ENCODE assay signal across 1 cellular context in the genomic region with DNA sequence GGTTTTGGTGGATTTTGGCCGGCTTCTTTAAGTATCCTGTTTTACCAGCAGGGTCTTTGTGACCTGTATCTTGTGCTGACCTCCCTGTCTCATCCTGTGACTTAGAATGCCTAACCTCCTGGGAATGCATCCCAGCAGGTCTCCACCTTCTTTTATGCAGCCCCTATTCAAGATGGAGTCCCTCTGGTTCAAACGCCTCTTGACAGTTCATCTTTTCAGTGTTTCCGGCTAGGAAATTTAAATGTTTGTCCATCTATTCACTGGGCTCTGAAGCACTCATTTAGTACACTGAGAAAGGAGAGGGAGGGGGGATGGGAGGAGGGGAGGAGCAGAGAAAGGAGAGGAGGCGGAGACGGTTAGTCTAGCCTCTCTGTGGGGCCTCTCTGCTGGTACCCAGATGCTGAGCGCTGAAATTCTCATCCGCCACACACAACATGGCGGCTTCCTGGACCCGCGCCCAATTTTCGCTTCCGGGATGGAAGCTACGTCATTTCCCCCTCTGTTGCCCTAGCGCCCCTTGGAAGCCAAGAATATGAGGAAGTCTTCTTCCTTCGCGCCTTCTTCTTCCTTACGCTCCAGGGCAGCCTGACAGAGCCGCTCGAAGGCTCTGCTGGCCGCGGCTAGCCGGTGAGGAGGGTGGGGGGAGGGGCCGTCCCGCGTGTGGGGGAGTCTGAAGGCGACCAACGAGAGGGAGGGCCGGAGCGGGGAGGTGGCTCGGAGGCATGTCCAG.
TF ChIP-seq lines count a peak whose summit lies in the region.

No MANE protein-coding gene starts in this region.

TF ChIP-seq in GM12878, 131 proteins besides CTCF, POLR2A, EP300 and RAD21 (continued from another document and continues in another):
- TF ChIP-seq, protein P1, sequence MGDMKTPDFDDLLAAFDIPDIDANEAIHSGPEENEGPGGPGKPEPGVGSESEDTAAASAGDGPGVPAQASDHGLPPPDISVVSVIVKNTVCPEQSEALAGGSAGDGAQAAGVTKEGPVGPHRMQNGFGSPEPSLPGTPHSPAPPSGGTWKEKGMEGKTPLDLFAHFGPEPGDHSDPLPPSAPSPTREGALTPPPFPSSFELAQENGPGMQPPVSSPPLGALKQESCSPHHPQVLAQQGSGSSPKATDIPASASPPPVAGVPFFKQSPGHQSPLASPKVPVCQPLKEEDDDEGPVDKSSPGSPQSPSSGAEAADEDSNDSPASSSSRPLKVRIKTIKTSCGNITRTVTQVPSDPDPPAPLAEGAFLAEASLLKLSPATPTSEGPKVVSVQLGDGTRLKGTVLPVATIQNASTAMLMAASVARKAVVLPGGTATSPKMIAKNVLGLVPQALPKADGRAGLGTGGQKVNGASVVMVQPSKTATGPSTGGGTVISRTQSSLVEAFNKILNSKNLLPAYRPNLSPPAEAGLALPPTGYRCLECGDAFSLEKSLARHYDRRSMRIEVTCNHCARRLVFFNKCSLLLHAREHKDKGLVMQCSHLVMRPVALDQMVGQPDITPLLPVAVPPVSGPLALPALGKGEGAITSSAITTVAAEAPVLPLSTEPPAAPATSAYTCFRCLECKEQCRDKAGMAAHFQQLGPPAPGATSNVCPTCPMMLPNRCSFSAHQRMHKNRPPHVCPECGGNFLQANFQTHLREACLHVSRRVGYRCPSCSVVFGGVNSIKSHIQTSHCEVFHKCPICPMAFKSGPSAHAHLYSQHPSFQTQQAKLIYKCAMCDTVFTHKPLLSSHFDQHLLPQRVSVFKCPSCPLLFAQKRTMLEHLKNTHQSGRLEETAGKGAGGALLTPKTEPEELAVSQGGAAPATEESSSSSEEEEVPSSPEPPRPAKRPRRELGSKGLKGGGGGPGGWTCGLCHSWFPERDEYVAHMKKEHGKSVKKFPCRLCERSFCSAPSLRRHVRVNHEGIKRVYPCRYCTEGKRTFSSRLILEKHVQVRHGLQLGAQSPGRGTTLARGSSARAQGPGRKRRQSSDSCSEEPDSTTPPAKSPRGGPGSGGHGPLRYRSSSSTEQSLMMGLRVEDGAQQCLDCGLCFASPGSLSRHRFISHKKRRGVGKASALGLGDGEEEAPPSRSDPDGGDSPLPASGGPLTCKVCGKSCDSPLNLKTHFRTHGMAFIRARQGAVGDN (IDR thresholded peaks at IDR 0.05), result no peak
- no peak for TF ChIP-seq E2F8 (IDR thresholded peaks at IDR 0.05; ENCODE audit: low read depth, partially characterized antibody)
- TF ChIP-seq MLLT1 (IDR thresholded peaks at IDR 0.05), result no peak
- TF ChIP-seq NFXL1 (IDR thresholded peaks at IDR 0.05; ENCODE audit: borderline replicate concordance), result no peak
- TF ChIP-seq SUPT20H (IDR thresholded peaks at IDR 0.05; ENCODE audit: borderline replicate concordance, control insufficient read depth, low read depth, low read length), result no peak
- TF ChIP-seq CREM (IDR thresholded peaks at IDR 0.05; ENCODE audit: low read depth), result peak; percentile 75
- TF ChIP-seq, protein P2, sequence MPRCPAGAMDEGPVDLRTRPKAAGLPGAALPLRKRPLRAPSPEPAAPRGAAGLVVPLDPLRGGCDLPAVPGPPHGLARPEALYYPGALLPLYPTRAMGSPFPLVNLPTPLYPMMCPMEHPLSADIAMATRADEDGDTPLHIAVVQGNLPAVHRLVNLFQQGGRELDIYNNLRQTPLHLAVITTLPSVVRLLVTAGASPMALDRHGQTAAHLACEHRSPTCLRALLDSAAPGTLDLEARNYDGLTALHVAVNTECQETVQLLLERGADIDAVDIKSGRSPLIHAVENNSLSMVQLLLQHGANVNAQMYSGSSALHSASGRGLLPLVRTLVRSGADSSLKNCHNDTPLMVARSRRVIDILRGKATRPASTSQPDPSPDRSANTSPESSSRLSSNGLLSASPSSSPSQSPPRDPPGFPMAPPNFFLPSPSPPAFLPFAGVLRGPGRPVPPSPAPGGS (IDR thresholded peaks at IDR 0.05; ENCODE audit: borderline replicate concordance, insufficient read depth, low read depth, low read length, poor library complexity, severe bottlenecking), result no peak
- no peak for TF ChIP-seq PKNOX1 (IDR thresholded peaks at IDR 0.05)
- TF ChIP-seq RCOR1 (conservative IDR thresholded peaks at IDR 0.05; ENCODE audit: low read depth, low read length), result no peak
- peak; percentile 99 for TF ChIP-seq YY1 (IDR thresholded peaks at IDR 0.05; ENCODE audit: low read depth, low read length)
- TF ChIP-seq TCF7 (IDR thresholded peaks at IDR 0.05; ENCODE audit: borderline replicate concordance), result no peak
- TF ChIP-seq POLR2AphosphoS5 (IDR thresholded peaks at IDR 0.05; ENCODE audit: low read length), result no peak
- TF ChIP-seq WRNIP1 (IDR thresholded peaks at IDR 0.05; ENCODE audit: borderline replicate concordance, low read depth, low read length), result no peak
- TF ChIP-seq TBL1XR1 (IDR thresholded peaks at IDR 0.05; ENCODE audit: low read depth, low read length), result no peak
- TF ChIP-seq RB1 (IDR thresholded peaks at IDR 0.05; ENCODE audit: borderline replicate concordance), result no peak
- no peak for TF ChIP-seq CBX3 (IDR thresholded peaks at IDR 0.05; ENCODE audit: borderline replicate concordance, low read depth)
- no peak for TF ChIP-seq ZSCAN29 (IDR thresholded peaks at IDR 0.05)
- no peak for TF ChIP-seq CBFB (IDR thresholded peaks at IDR 0.05; ENCODE audit: low read depth)
- TF ChIP-seq, protein P3, sequence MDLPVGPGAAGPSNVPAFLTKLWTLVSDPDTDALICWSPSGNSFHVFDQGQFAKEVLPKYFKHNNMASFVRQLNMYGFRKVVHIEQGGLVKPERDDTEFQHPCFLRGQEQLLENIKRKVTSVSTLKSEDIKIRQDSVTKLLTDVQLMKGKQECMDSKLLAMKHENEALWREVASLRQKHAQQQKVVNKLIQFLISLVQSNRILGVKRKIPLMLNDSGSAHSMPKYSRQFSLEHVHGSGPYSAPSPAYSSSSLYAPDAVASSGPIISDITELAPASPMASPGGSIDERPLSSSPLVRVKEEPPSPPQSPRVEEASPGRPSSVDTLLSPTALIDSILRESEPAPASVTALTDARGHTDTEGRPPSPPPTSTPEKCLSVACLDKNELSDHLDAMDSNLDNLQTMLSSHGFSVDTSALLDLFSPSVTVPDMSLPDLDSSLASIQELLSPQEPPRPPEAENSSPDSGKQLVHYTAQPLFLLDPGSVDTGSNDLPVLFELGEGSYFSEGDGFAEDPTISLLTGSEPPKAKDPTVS (IDR thresholded peaks at IDR 0.05; ENCODE audit: low read depth, low read length), result no peak
- TF ChIP-seq RUNX3 (IDR thresholded peaks at IDR 0.05; ENCODE audit: low read length), result no peak
- no peak for TF ChIP-seq EED (IDR thresholded peaks at IDR 0.05; ENCODE audit: low read depth)
- TF ChIP-seq FOXK2 (IDR thresholded peaks at IDR 0.05), result no peak
- no peak for TF ChIP-seq MEF2B (IDR thresholded peaks at IDR 0.05; ENCODE audit: partially characterized antibody, poor library complexity, severe bottlenecking)
- no peak for TF ChIP-seq NRF1 (conservative IDR thresholded peaks at IDR 0.05; ENCODE audit: low read depth, low read length)
- TF ChIP-seq, protein P4, sequence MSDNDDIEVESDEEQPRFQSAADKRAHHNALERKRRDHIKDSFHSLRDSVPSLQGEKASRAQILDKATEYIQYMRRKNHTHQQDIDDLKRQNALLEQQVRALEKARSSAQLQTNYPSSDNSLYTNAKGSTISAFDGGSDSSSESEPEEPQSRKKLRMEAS (IDR thresholded peaks at IDR 0.05; ENCODE audit: low read depth, low read length), result no peak
- no peak for TF ChIP-seq JUND (IDR thresholded peaks at IDR 0.05; ENCODE audit: low read depth, low read length)
- TF ChIP-seq PBX3 (IDR thresholded peaks at IDR 0.05; ENCODE audit: insufficient replicate concordance, low read depth, low read length), result no peak
- TF ChIP-seq RBBP5 (conservative IDR thresholded peaks at IDR 0.05), result no peak
- no peak for TF ChIP-seq FOXM1 (IDR thresholded peaks at IDR 0.05; ENCODE audit: low read depth, low read length)
- peak; percentile 69 for TF ChIP-seq SIX5 (IDR thresholded peaks at IDR 0.05; ENCODE audit: low read depth, low read length, severe bottlenecking)
- no peak for TF ChIP-seq FOS (IDR thresholded peaks at IDR 0.05; ENCODE audit: borderline replicate concordance, extremely low read depth, insufficient read length)
- TF ChIP-seq HCFC1 (IDR thresholded peaks at IDR 0.05; ENCODE audit: low read length), result peak; percentile 68
- TF ChIP-seq ATF7 (IDR thresholded peaks at IDR 0.05; ENCODE audit: low read depth), result peak; percentile 34; the same call in 1 of the 2 replicates
- TF ChIP-seq TARDBP (IDR thresholded peaks at IDR 0.05; ENCODE audit: borderline replicate concordance), result no peak
- no peak for TF ChIP-seq SUZ12 (IDR thresholded peaks at IDR 0.05; ENCODE audit: unreplicated experiment)
- no peak for TF ChIP-seq ZNF274 (IDR thresholded peaks at IDR 0.05; ENCODE audit: insufficient read depth, insufficient read length)
- no peak for TF ChIP-seq RAD51 (IDR thresholded peaks at IDR 0.05)
- TF ChIP-seq MTA2 (IDR thresholded peaks at IDR 0.05; ENCODE audit: low read depth), result no peak
- TF ChIP-seq SP1 (IDR thresholded peaks at IDR 0.05; ENCODE audit: low read depth, low read length), result no peak
- TF ChIP-seq TAF1 (IDR thresholded peaks at IDR 0.05; ENCODE audit: borderline replicate concordance, low read depth, low read length), result no peak
- no peak for TF ChIP-seq HDAC2 (IDR thresholded peaks at IDR 0.05)
- TF ChIP-seq CBX5 (IDR thresholded peaks at IDR 0.05; ENCODE audit: low read depth), result 0 out of 2 replicates have a peak, but pooled peaks have one; percentile 23
- no peak for TF ChIP-seq CHD2 (IDR thresholded peaks at IDR 0.05; ENCODE audit: borderline replicate concordance, low read depth, low read length)
- TF ChIP-seq LARP7 (IDR thresholded peaks at IDR 0.05), result no peak
- no peak for TF ChIP-seq IKZF2 (IDR thresholded peaks at IDR 0.05)
- TF ChIP-seq, protein P5, sequence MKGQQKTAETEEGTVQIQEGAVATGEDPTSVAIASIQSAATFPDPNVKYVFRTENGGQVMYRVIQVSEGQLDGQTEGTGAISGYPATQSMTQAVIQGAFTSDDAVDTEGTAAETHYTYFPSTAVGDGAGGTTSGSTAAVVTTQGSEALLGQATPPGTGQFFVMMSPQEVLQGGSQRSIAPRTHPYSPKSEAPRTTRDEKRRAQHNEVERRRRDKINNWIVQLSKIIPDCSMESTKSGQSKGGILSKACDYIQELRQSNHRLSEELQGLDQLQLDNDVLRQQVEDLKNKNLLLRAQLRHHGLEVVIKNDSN (IDR thresholded peaks at IDR 0.05; ENCODE audit: borderline replicate concordance, extremely low read length, insufficient read depth, low read depth, low read length), result no peak
- TF ChIP-seq HDAC6 (IDR thresholded peaks at IDR 0.05; ENCODE audit: unreplicated experiment), result no peak
- no peak for TF ChIP-seq PAX8 (IDR thresholded peaks at IDR 0.05)
- TF ChIP-seq NBN (IDR thresholded peaks at IDR 0.05), result no peak
